Comparison of ENCODE assay signal across 8 cellular contexts in the genomic region with DNA sequence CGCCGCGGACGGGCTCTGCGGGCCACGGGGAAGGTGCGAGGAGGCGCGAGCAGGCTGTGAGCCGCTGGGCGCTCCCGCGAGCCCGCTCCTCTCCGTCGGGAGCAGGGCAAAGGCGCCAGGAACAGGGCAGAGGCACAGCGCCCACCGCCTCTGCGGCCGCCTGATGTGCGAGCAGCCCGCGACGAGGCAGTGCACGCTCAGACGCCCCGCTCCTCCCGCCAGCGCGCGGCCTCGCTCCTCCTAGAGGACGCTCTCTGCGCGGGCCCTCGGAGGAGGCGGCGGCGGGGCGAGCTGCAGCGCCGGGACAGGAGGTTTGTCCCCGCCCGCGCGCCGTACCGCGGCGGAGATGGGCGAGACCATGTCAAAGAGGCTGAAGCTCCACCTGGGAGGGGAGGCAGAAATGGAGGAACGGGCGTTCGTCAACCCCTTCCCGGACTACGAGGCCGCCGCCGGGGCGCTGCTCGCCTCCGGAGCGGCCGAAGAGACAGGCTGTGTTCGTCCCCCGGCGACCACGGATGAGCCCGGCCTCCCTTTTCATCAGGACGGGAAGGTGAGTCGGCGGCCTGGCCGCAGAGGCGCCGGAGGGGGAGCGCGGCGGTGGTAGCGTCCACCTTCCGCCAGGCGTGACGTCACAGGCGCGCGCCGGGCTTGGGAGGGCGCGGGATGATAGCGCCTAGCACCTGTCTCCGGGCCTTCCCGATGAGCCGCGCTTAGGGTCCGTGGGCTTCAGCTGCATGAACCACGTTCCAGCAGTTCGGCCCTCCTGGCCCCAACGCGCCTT. TPM values are rescaled to one million over a fixed set of nuclear protein-coding genes. Genes with fewer than 3 reads are reported as not detected.
DNase-seq lines count a peak whose midpoint lies in the region; ATAC-seq, FAIRE-seq and TF ChIP-seq lines count a peak whose summit lies in the region.

No MANE protein-coding gene starts in this region.

- peaks cover 0 to 2% (median 0%) of the 10 kb centered on the region in 5 donors for H3K27me3 Mint-ChIP-seq in naive thymus-derived CD8-positive, alpha-beta T cell
- no peaks in the 10 kb centered on the region for H3K27me3 Mint-ChIP-seq in stimulated activated naive B cell treated with anti-CD40 and anti-IgM and Interleukin-4, amounts not matched to agents 10 μg/mL and 1 μg/mL and 100 μg/mL, for 72 hours

- H3K4me3 Mint-ChIP-seq in naive thymus-derived CD8-positive, alpha-beta T cell = peak overlapping the region; percentile 89 to 97 (median 94)
- peak overlapping the region; percentile 90 to 93 for H3K4me3 Mint-ChIP-seq in stimulated activated naive B cell treated with anti-CD40 and anti-IgM and Interleukin-4, amounts not matched to agents 10 μg/mL and 1 μg/mL and 100 μg/mL, for 72 hours

- POLR2A ChIA-PET in naive thymus-derived CD8-positive, alpha-beta T cell (lab: Charles Lee) = interaction anchor here (0.6 to 2.2 kb wide), 23 partner anchors 9 to 741 kb away, joined by 3 to 17 read pairs (median 3); partner anchors contain the start of genes CCT6A, CHCHD2, PSPH and SEC61G

- peak overlapping the region; percentile 97 for H3K4me3 ChIP-seq in fibroblast of mammary gland (ENCODE audit: control insufficient read depth, low read depth, low read length)

- no peaks in the 10 kb centered on the region for H3K36me3 Mint-ChIP-seq in naive thymus-derived CD8-positive, alpha-beta T cell
- H3K36me3 Mint-ChIP-seq in stimulated activated naive B cell treated with anti-CD40 and anti-IgM and Interleukin-4, amounts not matched to agents 10 μg/mL and 1 μg/mL and 100 μg/mL, for 72 hours = peaks cover 2 to 5% of the 10 kb centered on the region in 2 donors

- H3K9me3 Mint-ChIP-seq in naive thymus-derived CD8-positive, alpha-beta T cell = no peaks in the 10 kb centered on the region
- H3K9me3 Mint-ChIP-seq in stimulated activated naive B cell treated with anti-CD40 and anti-IgM and Interleukin-4, amounts not matched to agents 10 μg/mL and 1 μg/mL and 100 μg/mL, for 72 hours = no peaks in the 10 kb centered on the region

- TF ChIP-seq CTCF in fibroblast of mammary gland (conservative IDR thresholded peaks at IDR 0.05; ENCODE audit: control insufficient read depth, insufficient read depth, low read depth, low read length) = no peak

- DNase-seq in Daoy (ENCODE audit: low read depth) (peak; percentile 100), RCC 7860 (ENCODE audit: low spot score) (peak; percentile 86), fibroblast of mammary gland (ENCODE audit: low read depth) (peak; percentile 95)
- DNase-seq in activated T-helper 1 cell treated with anti-CD3 and anti-CD28 coated beads, Interleukin-2, amount 50 U/mL, for 16 hours (ENCODE audit: low read depth in 1 of 2, low spot score in 1 of 2) = peak; percentile 89 to 94
- DNase-seq in naive thymus-derived CD8-positive, alpha-beta T cell = peak; percentile 92 to 100 (median 96)
- peak; percentile 96 for DNase-seq in stimulated activated naive B cell treated with anti-CD40 and anti-IgM and Interleukin-4, amounts not matched to agents 10 μg/mL and 1 μg/mL and 100 μg/mL, for 72 hours

- peak overlapping the region; percentile 98 for H3K27ac ChIP-seq in KOPT-K1 (ENCODE audit: low read depth, low read length, poor library complexity, severe bottlenecking)

- peaks cover 23 to 40% (median 36%) of the 10 kb centered on the region in 4 donors for H3K4me1 Mint-ChIP-seq in naive thymus-derived CD8-positive, alpha-beta T cell
- peaks cover 6 to 25% of the 10 kb centered on the region in 2 donors for H3K4me1 Mint-ChIP-seq in stimulated activated naive B cell treated with anti-CD40 and anti-IgM and Interleukin-4, amounts not matched to agents 10 μg/mL and 1 μg/mL and 100 μg/mL, for 72 hours

- FAIRE-seq in RCC 7860 (lab: Jason Lieb, UNC) = no peak

- no peaks in the 10 kb centered on the region for H3K9me3 ChIP-seq in KOPT-K1 (ENCODE audit: insufficient read depth, low read length, poor library complexity, severe bottlenecking)

- peak; percentile 78 for ATAC-seq in GM21825 (IDR thresholded peaks at IDR 0.05; ENCODE audit: unreplicated experiment)
- peak; percentile 81 to 87 for ATAC-seq in naive thymus-derived CD8-positive, alpha-beta T cell
- ATAC-seq in stimulated activated naive B cell treated with anti-CD40 and anti-IgM and Interleukin-4, amounts not matched to agents 10 μg/mL and 1 μg/mL and 100 μg/mL, for 72 hours (replicated peaks) = peak; percentile 86 to 88

- no peaks in the 10 kb centered on the region for H3K36me3 ChIP-seq in KOPT-K1 (ENCODE audit: insufficient read depth, low read length)

- H3K27ac Mint-ChIP-seq in naive thymus-derived CD8-positive, alpha-beta T cell = peak overlapping the region in 9 of 10 donors; percentile 98 to 99 (median 98)
- peak overlapping the region; percentile 100 for H3K27ac Mint-ChIP-seq in stimulated activated naive B cell treated with anti-CD40 and anti-IgM and Interleukin-4, amounts not matched to agents 10 μg/mL and 1 μg/mL and 100 μg/mL, for 72 hours

RNA-seq across cellular contexts. Expression of gene LANCL2, which starts 0.7 kb away (rescaled TPM):
- 59.3 and 95.9 TPM in 2 replicates for total RNA-seq in Daoy (2014; rRNA removed; shearing (Covaris generic))
- total RNA-seq in naive thymus-derived CD8-positive, alpha-beta T cell = 1 to 10 TPM; 4.9 to 6.4 TPM
- polyA plus RNA-seq in naive thymus-derived CD8-positive, alpha-beta T cell = 1 to 10 TPM; 4.6 to 7.0 (median 5.7) TPM

Comparison
In these comparisons a context has a peak if more than half of its experiments do, and no peak if none do; other contexts are left out.
1. Peak in every context shown above with its lines: DNase-seq, ATAC-seq, H3K4me3 ChIP-seq and H3K27ac ChIP-seq.